ENCODE assay signal across 8 cellular contexts in the genomic region with DNA sequence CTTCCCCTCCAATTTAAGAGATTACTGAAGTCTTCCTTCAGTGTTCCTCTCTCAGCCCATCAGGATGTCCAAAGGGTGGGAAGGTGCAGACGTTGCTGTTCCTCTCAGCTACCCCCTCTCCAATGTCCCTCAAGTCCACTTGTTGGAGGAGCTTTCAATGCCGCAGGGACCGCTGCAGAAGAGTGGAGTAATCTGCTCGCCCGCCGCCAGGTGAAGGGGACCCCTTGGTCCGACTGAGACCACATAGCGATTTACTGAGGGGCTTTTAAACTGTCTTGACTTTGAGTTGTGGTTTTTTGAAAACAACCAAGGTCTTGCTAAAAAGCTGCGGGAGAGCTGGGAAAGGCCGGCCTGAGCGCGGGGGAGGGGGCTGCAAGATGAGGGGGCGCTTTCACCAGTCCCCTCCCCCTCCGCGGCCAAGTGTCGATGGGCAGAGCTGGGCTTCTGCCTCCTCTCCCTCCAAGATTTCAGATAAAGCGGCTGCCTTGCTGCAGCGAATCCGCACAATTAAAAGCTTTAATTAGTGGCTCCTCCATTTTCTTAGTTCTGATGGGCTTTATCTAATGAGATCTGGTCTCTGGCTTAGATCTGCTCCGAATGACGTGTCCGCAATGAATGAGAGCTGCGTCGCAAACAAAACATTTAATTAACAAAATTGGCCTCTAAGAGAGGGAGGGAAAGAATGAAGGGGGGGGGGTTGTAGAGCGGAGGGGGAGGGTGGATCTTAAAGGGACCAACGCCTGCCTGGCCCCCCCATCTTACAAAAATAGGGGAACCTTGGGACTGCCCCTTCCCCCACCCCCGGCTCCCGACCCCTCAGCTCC. TPM values are rescaled to one million over a fixed set of nuclear protein-coding genes. Genes with fewer than 3 reads are reported as not detected.
A peak's percentile ranks its signal among the peaks of the same experiment; 100 is the strongest.
DNase-seq lines count a peak whose midpoint lies in the region; ATAC-seq and TF ChIP-seq lines count a peak whose summit lies in the region.

No MANE protein-coding gene starts in this region.

- H3K9me3 ChIP-seq in HEK293 (ENCODE audit: control insufficient read depth, insufficient read depth, low read depth, low read length) (no peaks in the 10 kb centered on the region), Panc1 (ENCODE audit: control insufficient read depth, insufficient read depth, low read depth, low read length) (no peaks in the 10 kb centered on the region), suprapubic skin (no peaks in the 10 kb centered on the region)

- no peak for TF ChIP-seq EP300 in suprapubic skin (IDR thresholded peaks at IDR 0.05)

- TF ChIP-seq POLR2A in lower leg skin (IDR thresholded peaks at IDR 0.05) (no peak), suprapubic skin (IDR thresholded peaks at IDR 0.05) (no peak)

- ATAC-seq in Panc1: peak; percentile 11

- TSS peak; percentile 92 for BruUV-seq in Panc1 (replicated peaks; lab: Mats Ljungman, UMichigan)

- DNase-seq in EH (ENCODE audit: low read depth): peak; percentile 64
- no peak for DNase-seq in Panc1 (ENCODE audit: low read depth, low spot score)
- peak; percentile 14 for DNase-seq in choroid plexus epithelial cell (ENCODE audit: low read depth)
- peak in 1 of 2 donors; percentile 85 for DNase-seq in lower leg skin (ENCODE audit: low spot score in 2 of 2)
- peak; percentile 62 to 81 for DNase-seq in suprapubic skin (ENCODE audit: low spot score in 2 of 2)
- DNase-seq in stimulated activated CD4-positive, alpha-beta T cell treated with anti-CD3 and anti-CD28 coated beads, Interleukin-15, amount 100 ng/mL, for 24 hours: no peak
- no peak for DNase-seq in NCI-H1694 (lab: John Stamatoyannopoulos, UW)

- peak overlapping the region; percentile 78; the same call in 1 of the 2 replicates for H3K27ac ChIP-seq in HEK293 (ENCODE audit: extremely low read depth, low read depth, low read length)
- H3K27ac ChIP-seq in Panc1 (ENCODE audit: low read length): peak overlapping the region; percentile 73
- peak overlapping the region; percentile 92 for H3K27ac ChIP-seq in suprapubic skin

- H3K4me1 ChIP-seq in HEK293 (ENCODE audit: control insufficient read depth, insufficient read depth, low read length) (peaks cover 17% of the 10 kb centered on the region), Panc1 (ENCODE audit: control insufficient read depth, insufficient read depth, low read length) (peaks cover 61% of the 10 kb centered on the region), suprapubic skin (peaks cover 65% of the 10 kb centered on the region)

- intact Hi-C loops in Panc1 (cut with micrococcal nuclease; ENCODE audit: unreplicated experiment): no loop called here
- intact Hi-C loops in lower leg skin (cut with DNase I; ENCODE audit: low total_unique reads): no loop called here

- peak overlapping the region; percentile 52 for H3K4me3 ChIP-seq in HEK293 (ENCODE audit: low read depth, low read length)
- H3K4me3 ChIP-seq in Panc1 (ENCODE audit: low read depth in 2 of 2, low read length in 2 of 2): peak overlapping the region; percentile 42 to 71
- peak overlapping the region; percentile 75 for H3K4me3 ChIP-seq in choroid plexus epithelial cell (ENCODE audit: low read depth, low read length)
- peak overlapping the region; percentile 48 for H3K4me3 ChIP-seq in lower leg skin (ENCODE audit: low read depth, poor library complexity, severe bottlenecking)
- H3K4me3 ChIP-seq in suprapubic skin: peak overlapping the region; percentile 94

- TF ChIP-seq CTCF in HEK293 (tag by site-specific recombination; IDR thresholded peaks at IDR 0.05): no peak
- TF ChIP-seq CTCF in Panc1 (IDR thresholded peaks at IDR 0.05): peak; percentile 9; the same call in 1 of the 2 replicates
- peak; percentile 24 for TF ChIP-seq CTCF in choroid plexus epithelial cell (conservative IDR thresholded peaks at IDR 0.05; ENCODE audit: low read depth, low read length)
- no peak for TF ChIP-seq CTCF in lower leg skin (IDR thresholded peaks at IDR 0.05)
- TF ChIP-seq CTCF in suprapubic skin (IDR thresholded peaks at IDR 0.05): no peak

- CTCF ChIA-PET in HEK293 (lab: Yijun Ruan, JAX) (interaction anchor here (0.9 to 1.5 kb wide), 3 partner anchors 8 to 631 kb away, joined by 3 to 4 read pairs (median 3); no protein-coding TSS in a partner anchor), Panc1 (lab: Charles Lee) (interaction anchor here (0.6 to 1.0 kb wide), 4 partner anchors 41 to 1261 kb away, joined by 3 to 8 read pairs (median 3); no protein-coding TSS in a partner anchor)

- WGBS in lower leg skin, 2 donors: 15% methylated on average over 28 of the region's 28 CpGs
- 17% methylated on average over 28 of the region's 28 CpGs for WGBS in suprapubic skin

- peaks cover 7 to 42% of the 10 kb centered on the region in 2 experiments; a peak in 2 of 3 replicates for H3K36me3 ChIP-seq in HEK293 (ENCODE audit: control insufficient read depth in 2 of 2, insufficient read depth in 1 of 2, low read length in 2 of 2)
- peaks cover 4% of the 10 kb centered on the region for H3K36me3 ChIP-seq in Panc1 (ENCODE audit: control insufficient read depth, insufficient read depth, low read length)
- peaks cover 4% of the 10 kb centered on the region for H3K36me3 ChIP-seq in suprapubic skin

- POLR2A ChIA-PET in HEK293 (lab: Yijun Ruan, JAX) (interaction anchor here (0.5 to 1.1 kb wide), 5 partner anchors 23 to 310 kb away, joined by 3 to 4 read pairs (median 3); no protein-coding TSS in a partner anchor), Panc1 (lab: Charles Lee) (interaction anchor here (0.6 kb wide), 1 partner anchor 47 kb away, joined by 13 read pairs; no protein-coding TSS in a partner anchor)

- H3K27me3 ChIP-seq in Panc1 (ENCODE audit: control insufficient read depth, insufficient read depth, low read length) (no peaks in the 10 kb centered on the region), suprapubic skin (no peaks in the 10 kb centered on the region)

- in situ Hi-C loops in Panc1 (cut with HindIII; ENCODE audit: low pct_unique_long_range_greater_than_20kb, low sequenced_read_pairs): no loop called here

TF ChIP-seq in HEK293, 187 proteins besides CTCF, POLR2A, EP300 and RAD21 (continues in another document):
- TF ChIP-seq EGR2 (tag by site-specific recombination; IDR thresholded peaks at IDR 0.05; ENCODE audit: low read depth): peak; percentile 19; the same call in 1 of the 2 replicates
- peak; percentile 86 for TF ChIP-seq WT1 (tag by site-specific recombination; IDR thresholded peaks at IDR 0.05)
- no peak for TF ChIP-seq ZSCAN30 (tag by site-specific recombination; IDR thresholded peaks at IDR 0.05)
- no peak for TF ChIP-seq ZNF184 (tag by site-specific recombination; IDR thresholded peaks at IDR 0.05)
- peak; percentile 60 for TF ChIP-seq ZBTB17 (tag by site-specific recombination; IDR thresholded peaks at IDR 0.05)
- TF ChIP-seq ZBTB8A (tag by site-specific recombination; IDR thresholded peaks at IDR 0.05): 0 out of 2 replicates have a peak, but pooled peaks have one; percentile 18
- no peak for TF ChIP-seq GLIS2 (tag by site-specific recombination; IDR thresholded peaks at IDR 0.05)
- TF ChIP-seq, protein P1, sequence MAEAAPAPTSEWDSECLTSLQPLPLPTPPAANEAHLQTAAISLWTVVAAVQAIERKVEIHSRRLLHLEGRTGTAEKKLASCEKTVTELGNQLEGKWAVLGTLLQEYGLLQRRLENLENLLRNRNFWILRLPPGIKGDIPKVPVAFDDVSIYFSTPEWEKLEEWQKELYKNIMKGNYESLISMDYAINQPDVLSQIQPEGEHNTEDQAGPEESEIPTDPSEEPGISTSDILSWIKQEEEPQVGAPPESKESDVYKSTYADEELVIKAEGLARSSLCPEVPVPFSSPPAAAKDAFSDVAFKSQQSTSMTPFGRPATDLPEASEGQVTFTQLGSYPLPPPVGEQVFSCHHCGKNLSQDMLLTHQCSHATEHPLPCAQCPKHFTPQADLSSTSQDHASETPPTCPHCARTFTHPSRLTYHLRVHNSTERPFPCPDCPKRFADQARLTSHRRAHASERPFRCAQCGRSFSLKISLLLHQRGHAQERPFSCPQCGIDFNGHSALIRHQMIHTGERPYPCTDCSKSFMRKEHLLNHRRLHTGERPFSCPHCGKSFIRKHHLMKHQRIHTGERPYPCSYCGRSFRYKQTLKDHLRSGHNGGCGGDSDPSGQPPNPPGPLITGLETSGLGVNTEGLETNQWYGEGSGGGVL (tag by site-specific recombination; IDR thresholded peaks at IDR 0.05): 0 out of 2 replicates have a peak, but pooled peaks have one; percentile 60
- peak; percentile 90 for TF ChIP-seq SP7 (tag by site-specific recombination; IDR thresholded peaks at IDR 0.05)
- TF ChIP-seq KLF8 (tag by site-specific recombination; IDR thresholded peaks at IDR 0.05): 0 out of 2 replicates have a peak, but pooled peaks have one; percentile 15
- TF ChIP-seq, protein P2, sequence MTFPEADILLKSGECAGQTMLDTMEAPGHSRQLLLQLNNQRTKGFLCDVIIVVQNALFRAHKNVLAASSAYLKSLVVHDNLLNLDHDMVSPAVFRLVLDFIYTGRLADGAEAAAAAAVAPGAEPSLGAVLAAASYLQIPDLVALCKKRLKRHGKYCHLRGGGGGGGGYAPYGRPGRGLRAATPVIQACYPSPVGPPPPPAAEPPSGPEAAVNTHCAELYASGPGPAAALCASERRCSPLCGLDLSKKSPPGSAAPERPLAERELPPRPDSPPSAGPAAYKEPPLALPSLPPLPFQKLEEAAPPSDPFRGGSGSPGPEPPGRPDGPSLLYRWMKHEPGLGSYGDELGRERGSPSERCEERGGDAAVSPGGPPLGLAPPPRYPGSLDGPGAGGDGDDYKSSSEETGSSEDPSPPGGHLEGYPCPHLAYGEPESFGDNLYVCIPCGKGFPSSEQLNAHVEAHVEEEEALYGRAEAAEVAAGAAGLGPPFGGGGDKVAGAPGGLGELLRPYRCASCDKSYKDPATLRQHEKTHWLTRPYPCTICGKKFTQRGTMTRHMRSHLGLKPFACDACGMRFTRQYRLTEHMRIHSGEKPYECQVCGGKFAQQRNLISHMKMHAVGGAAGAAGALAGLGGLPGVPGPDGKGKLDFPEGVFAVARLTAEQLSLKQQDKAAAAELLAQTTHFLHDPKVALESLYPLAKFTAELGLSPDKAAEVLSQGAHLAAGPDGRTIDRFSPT (tag by site-specific recombination; IDR thresholded peaks at IDR 0.05): peak; percentile 49; the same call in 1 of the 2 replicates

RNA-seq across cellular contexts. Expression of a gene that starts 5.9 kb away (rescaled TPM):
- 38.3 TPM for total RNA-seq in Panc1 (2021; ENCODE audit: unreplicated experiment)
- polyA plus RNA-seq in Panc1 (2012; ENCODE audit: insufficient read length): 37.9 TPM
- 10 to 100 TPM; 21.2 to 63.3 (median 43.5) TPM for total RNA-seq in lower leg skin
- total RNA-seq in suprapubic skin: 10 to 100 TPM; 48.8 to 67.1 (median 52.2) TPM

Comparison
In these comparisons a context has a peak if more than half of its experiments do, and no peak if none do; other contexts are left out.
1. DNase-seq: peak in EH (single experiment), choroid plexus epithelial cell (single experiment) and suprapubic skin (2 of 2); none in Panc1 (single experiment), stimulated activated CD4-positive, alpha-beta T cell treated with anti-CD3 and anti-CD28 coated beads, Interleukin-15, amount 100 ng/mL, for 24 hours (single experiment) and NCI-H1694 (single experiment).
2. CTCF ChIP-seq: peak in Panc1 (single experiment) and choroid plexus epithelial cell (single experiment); none in HEK293 (single experiment), lower leg skin (0 of 3) and suprapubic skin (0 of 2).
3. Peak in every context shown above with its lines, with median percentiles within 50 percentile points of each other: H3K27ac ChIP-seq and H3K4me3 ChIP-seq.